Comparison of ENCODE assay signal across 1 cellular context in the genomic region with DNA sequence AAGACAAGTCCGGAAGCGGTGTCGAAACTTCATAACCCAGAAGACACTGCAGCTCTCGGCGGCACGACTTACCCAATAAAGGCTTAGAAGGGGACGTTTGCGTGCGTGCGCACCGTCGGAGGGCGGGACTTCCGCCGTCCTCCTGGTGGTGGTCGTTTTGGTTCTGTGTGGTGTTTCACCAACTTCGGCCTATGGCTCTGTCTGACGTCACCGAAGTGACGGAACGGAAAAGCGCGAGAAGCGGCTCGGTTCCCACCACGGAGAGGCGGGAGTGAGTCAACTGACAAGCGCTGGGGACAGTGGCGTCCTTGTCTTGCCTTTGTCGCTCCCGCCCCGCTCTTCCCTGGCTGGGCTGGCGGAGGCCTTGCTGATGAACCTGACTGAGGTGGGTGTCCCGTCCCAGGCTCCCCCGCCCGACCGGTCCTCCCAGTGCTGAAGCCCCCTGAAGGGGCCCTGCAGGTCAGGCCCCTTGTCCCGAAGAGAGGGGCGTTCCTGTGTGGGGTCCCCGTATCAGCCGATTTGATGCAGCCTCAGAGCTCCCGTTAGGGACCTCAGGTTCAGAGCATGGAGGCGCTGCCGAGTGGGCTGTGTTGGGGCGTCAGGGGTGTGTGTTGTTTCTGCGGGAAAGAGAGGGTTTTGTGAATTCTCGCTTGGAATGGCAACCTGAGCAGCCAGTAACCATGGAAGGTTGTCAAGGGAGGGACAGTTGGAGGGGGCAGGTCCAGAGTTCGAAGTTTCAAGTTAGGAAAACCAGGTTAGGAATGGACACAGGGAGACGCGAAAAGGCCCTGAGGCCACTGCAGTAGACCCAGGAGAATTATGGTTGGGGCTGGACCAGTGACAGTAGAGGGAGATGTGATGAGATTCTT.
TF ChIP-seq lines count a peak whose summit lies in the region.

Gene ZNF548 (plus strand): TSS at position 125 of the 869 bp plus-strand sequence. CDS start 246 bp downstream, at position 371.

TF ChIP-seq in GM12878, 131 proteins besides CTCF, POLR2A, EP300 and RAD21 (continued from another document and continues in another):
- peak; percentile 99 for TF ChIP-seq ELK1 (IDR thresholded peaks at IDR 0.05; ENCODE audit: low read depth, low read length)
- TF ChIP-seq TCF7 (IDR thresholded peaks at IDR 0.05; ENCODE audit: borderline replicate concordance), result no peak
- TF ChIP-seq ZBTB4 (CRISPR knock-in tag; IDR thresholded peaks at IDR 0.05), result no peak
- peak; percentile 91 for TF ChIP-seq CHD2 (IDR thresholded peaks at IDR 0.05; ENCODE audit: borderline replicate concordance, low read depth, low read length)
- no peak for TF ChIP-seq SKIL (IDR thresholded peaks at IDR 0.05; ENCODE audit: low read depth, poor library complexity, severe bottlenecking)
- no peak for TF ChIP-seq SUPT20H (IDR thresholded peaks at IDR 0.05; ENCODE audit: borderline replicate concordance, control insufficient read depth, low read depth, low read length)
- TF ChIP-seq CREM (IDR thresholded peaks at IDR 0.05; ENCODE audit: low read depth), result peak; percentile 98
- no peak for TF ChIP-seq HSF1 (IDR thresholded peaks at IDR 0.05; ENCODE audit: low read depth, low read length)
- TF ChIP-seq SIN3A (IDR thresholded peaks at IDR 0.05; ENCODE audit: low read depth, low read length), result peak; percentile 51; the same call in 1 of the 2 replicates
- no peak for TF ChIP-seq IKZF2 (IDR thresholded peaks at IDR 0.05)
- TF ChIP-seq NR2C2 (IDR thresholded peaks at IDR 0.05; ENCODE audit: borderline replicate concordance, control insufficient read depth, insufficient read length, low read depth), result no peak
- TF ChIP-seq ATF2 (IDR thresholded peaks at IDR 0.05; ENCODE audit: low read length), result peak; percentile 74; the same call in 1 of the 2 replicates
- TF ChIP-seq NBN (IDR thresholded peaks at IDR 0.05), result peak; percentile 91
- no peak for TF ChIP-seq RBBP5 (conservative IDR thresholded peaks at IDR 0.05)
- no peak for TF ChIP-seq CEBPB (IDR thresholded peaks at IDR 0.05; ENCODE audit: borderline replicate concordance in 1 of 2, low read depth in 2 of 2, low read length in 2 of 2)
- no peak; the same call in 1 of the 2 replicates for TF ChIP-seq TARDBP (IDR thresholded peaks at IDR 0.05; ENCODE audit: borderline replicate concordance)
- no peak for TF ChIP-seq SREBF2 (IDR thresholded peaks at IDR 0.05; ENCODE audit: low read length)
- peak; percentile 87 for TF ChIP-seq SIX5 (IDR thresholded peaks at IDR 0.05; ENCODE audit: low read depth, low read length, severe bottlenecking)
- TF ChIP-seq CBX3 (IDR thresholded peaks at IDR 0.05; ENCODE audit: borderline replicate concordance, low read depth), result no peak
- peak in 1 of 2 experiments; percentile 93; a peak in 1 of 3 replicates for TF ChIP-seq EGR1 (IDR thresholded peaks at IDR 0.05; ENCODE audit: borderline replicate concordance in 1 of 2, low read depth in 2 of 2, low read length in 2 of 2)
- peak; percentile 88 for TF ChIP-seq SP1 (IDR thresholded peaks at IDR 0.05; ENCODE audit: low read depth, low read length)
- no peak for TF ChIP-seq HDAC6 (IDR thresholded peaks at IDR 0.05; ENCODE audit: unreplicated experiment)
- TF ChIP-seq TCF3 (IDR thresholded peaks at IDR 0.05; ENCODE audit: borderline replicate concordance, insufficient read depth, low read depth, low read length), result no peak
- no peak for TF ChIP-seq MYC (IDR thresholded peaks at IDR 0.05; ENCODE audit: insufficient read depth, insufficient read length, insufficient replicate concordance, low read length, severe bottlenecking)
- peak; percentile 99 for TF ChIP-seq CREB1 (IDR thresholded peaks at IDR 0.05; ENCODE audit: low read depth)
- no peak for TF ChIP-seq MYB (IDR thresholded peaks at IDR 0.05; ENCODE audit: borderline replicate concordance, low read depth, low read length)
- no peak for TF ChIP-seq RAD51 (IDR thresholded peaks at IDR 0.05)
- 0 out of 2 replicates have a peak, but pooled peaks have one; percentile 25 for TF ChIP-seq GATAD2B (conservative IDR thresholded peaks at IDR 0.05; ENCODE audit: low read depth)
- no peak for TF ChIP-seq ASH2L (IDR thresholded peaks at IDR 0.05; ENCODE audit: borderline replicate concordance, low read depth)
- peak; percentile 58 for TF ChIP-seq KLF5 (IDR thresholded peaks at IDR 0.05; ENCODE audit: partially characterized antibody)
- peak; percentile 10; the same call in 1 of the 2 replicates for TF ChIP-seq IRF3 (IDR thresholded peaks at IDR 0.05)
- peak; percentile 43 for TF ChIP-seq PBX3 (IDR thresholded peaks at IDR 0.05; ENCODE audit: insufficient replicate concordance, low read depth, low read length)
- peak; percentile 95 for TF ChIP-seq HCFC1 (IDR thresholded peaks at IDR 0.05; ENCODE audit: low read length)
- TF ChIP-seq TBL1XR1 (IDR thresholded peaks at IDR 0.05; ENCODE audit: low read depth, low read length), result no peak
- TF ChIP-seq ZNF207 (IDR thresholded peaks at IDR 0.05; ENCODE audit: borderline replicate concordance), result no peak
- no peak for TF ChIP-seq ZNF384 (IDR thresholded peaks at IDR 0.05; ENCODE audit: borderline replicate concordance, low read depth, low read length)
- TF ChIP-seq BRCA1 (IDR thresholded peaks at IDR 0.05; ENCODE audit: low read depth, low read length), result peak; percentile 44; the same call in 1 of the 2 replicates
- TF ChIP-seq, protein P1, sequence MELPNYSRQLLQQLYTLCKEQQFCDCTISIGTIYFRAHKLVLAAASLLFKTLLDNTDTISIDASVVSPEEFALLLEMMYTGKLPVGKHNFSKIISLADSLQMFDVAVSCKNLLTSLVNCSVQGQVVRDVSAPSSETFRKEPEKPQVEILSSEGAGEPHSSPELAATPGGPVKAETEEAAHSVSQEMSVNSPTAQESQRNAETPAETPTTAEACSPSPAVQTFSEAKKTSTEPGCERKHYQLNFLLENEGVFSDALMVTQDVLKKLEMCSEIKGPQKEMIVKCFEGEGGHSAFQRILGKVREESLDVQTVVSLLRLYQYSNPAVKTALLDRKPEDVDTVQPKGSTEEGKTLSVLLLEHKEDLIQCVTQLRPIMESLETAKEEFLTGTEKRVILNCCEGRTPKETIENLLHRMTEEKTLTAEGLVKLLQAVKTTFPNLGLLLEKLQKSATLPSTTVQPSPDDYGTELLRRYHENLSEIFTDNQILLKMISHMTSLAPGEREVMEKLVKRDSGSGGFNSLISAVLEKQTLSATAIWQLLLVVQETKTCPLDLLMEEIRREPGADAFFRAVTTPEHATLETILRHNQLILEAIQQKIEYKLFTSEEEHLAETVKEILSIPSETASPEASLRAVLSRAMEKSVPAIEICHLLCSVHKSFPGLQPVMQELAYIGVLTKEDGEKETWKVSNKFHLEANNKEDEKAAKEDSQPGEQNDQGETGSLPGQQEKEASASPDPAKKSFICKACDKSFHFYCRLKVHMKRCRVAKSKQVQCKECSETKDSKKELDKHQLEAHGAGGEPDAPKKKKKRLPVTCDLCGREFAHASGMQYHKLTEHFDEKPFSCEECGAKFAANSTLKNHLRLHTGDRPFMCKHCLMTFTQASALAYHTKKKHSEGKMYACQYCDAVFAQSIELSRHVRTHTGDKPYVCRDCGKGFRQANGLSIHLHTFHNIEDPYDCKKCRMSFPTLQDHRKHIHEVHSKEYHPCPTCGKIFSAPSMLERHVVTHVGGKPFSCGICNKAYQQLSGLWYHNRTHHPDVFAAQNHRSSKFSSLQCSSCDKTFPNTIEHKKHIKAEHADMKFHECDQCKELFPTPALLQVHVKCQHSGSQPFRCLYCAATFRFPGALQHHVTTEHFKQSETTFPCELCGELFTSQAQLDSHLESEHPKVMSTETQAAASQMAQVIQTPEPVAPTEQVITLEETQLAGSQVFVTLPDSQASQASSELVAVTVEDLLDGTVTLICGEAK (IDR thresholded peaks at IDR 0.05; ENCODE audit: borderline replicate concordance), result peak; percentile 92
- TF ChIP-seq NRF1 (conservative IDR thresholded peaks at IDR 0.05; ENCODE audit: low read depth, low read length), result peak; percentile 40
- peak; percentile 97 for TF ChIP-seq ATF7 (IDR thresholded peaks at IDR 0.05; ENCODE audit: low read depth)
